ENCODE assay signal across 8 cellular contexts in genomic region chr10:30002438-30003266, GRCh38.
A peak's percentile ranks its signal among the peaks of the same experiment; 100 is the strongest.
DNase-seq lines count a peak whose midpoint lies in the region; ATAC-seq and TF ChIP-seq lines count a peak whose summit lies in the region.

No MANE protein-coding gene starts in this region.

- H3K9me3 Mint-ChIP-seq in central memory CD8-positive, alpha-beta T cell = no peaks in the 10 kb centered on the region

- H3K27me3 Mint-ChIP-seq in central memory CD8-positive, alpha-beta T cell = peaks cover 51% of the 10 kb centered on the region

- no peak overlapping the region for H3K27ac Mint-ChIP-seq in central memory CD8-positive, alpha-beta T cell (ENCODE audit: low read depth)

- peaks cover 12% of the 10 kb centered on the region for H3K4me1 Mint-ChIP-seq in central memory CD8-positive, alpha-beta T cell

- no peak overlapping the region for H3K4me3 ChIP-seq in WI38 (ENCODE audit: low read depth, low read length)

- no peak overlapping the region for H3K4me3 Mint-ChIP-seq in central memory CD8-positive, alpha-beta T cell

- peaks cover 3% of the 10 kb centered on the region for H3K36me3 Mint-ChIP-seq in central memory CD8-positive, alpha-beta T cell (ENCODE audit: insufficient read depth)

- ATAC-seq in central memory CD8-positive, alpha-beta T cell (replicated peaks; ENCODE audit: extremely low read depth, poor library complexity, severe bottlenecking) = peak; percentile 71
- no peak for ATAC-seq in GM18520 (IDR thresholded peaks at IDR 0.05; ENCODE audit: unreplicated experiment)

- peak; percentile 86 for DNase-seq in AG20443 (ENCODE audit: low spot score)
- peak; percentile 45 for DNase-seq in GM19238 (ENCODE audit: insufficient read length, low spot score)
- DNase-seq in NCI-H1694 (lab: John Stamatoyannopoulos, UW) = peak; percentile 70
- DNase-seq in central memory CD8-positive, alpha-beta T cell (ENCODE audit: low spot score in 2 of 2) = peak; percentile 31 to 35
- peak; percentile 90 for DNase-seq in left kidney (ENCODE audit: low read depth, low spot score)
- DNase-seq in stimulated activated CD4-positive, alpha-beta T cell treated with anti-CD3 and anti-CD28 coated beads, Interleukin-4, amount 100 ng/mL, for 1 hour = peak; percentile 55

- TF ChIP-seq CTCF in WI38 (IDR thresholded peaks at IDR 0.05; ENCODE audit: low read depth, low read length) = peak; percentile 84

Comparison
In these comparisons a context has a peak if more than half of its experiments do, and no peak if none do; other contexts are left out.
1. DNase-seq: peak in every context shown above with its lines; median percentile 90 in left kidney; 86 in AG20443; 70 in NCI-H1694; 55 in stimulated activated CD4-positive, alpha-beta T cell treated with anti-CD3 and anti-CD28 coated beads, Interleukin-4, amount 100 ng/mL, for 1 hour; 45 in GM19238; 33 in central memory CD8-positive, alpha-beta T cell.